9 cellular contexts compared by ENCODE assay signal in the genomic region with DNA sequence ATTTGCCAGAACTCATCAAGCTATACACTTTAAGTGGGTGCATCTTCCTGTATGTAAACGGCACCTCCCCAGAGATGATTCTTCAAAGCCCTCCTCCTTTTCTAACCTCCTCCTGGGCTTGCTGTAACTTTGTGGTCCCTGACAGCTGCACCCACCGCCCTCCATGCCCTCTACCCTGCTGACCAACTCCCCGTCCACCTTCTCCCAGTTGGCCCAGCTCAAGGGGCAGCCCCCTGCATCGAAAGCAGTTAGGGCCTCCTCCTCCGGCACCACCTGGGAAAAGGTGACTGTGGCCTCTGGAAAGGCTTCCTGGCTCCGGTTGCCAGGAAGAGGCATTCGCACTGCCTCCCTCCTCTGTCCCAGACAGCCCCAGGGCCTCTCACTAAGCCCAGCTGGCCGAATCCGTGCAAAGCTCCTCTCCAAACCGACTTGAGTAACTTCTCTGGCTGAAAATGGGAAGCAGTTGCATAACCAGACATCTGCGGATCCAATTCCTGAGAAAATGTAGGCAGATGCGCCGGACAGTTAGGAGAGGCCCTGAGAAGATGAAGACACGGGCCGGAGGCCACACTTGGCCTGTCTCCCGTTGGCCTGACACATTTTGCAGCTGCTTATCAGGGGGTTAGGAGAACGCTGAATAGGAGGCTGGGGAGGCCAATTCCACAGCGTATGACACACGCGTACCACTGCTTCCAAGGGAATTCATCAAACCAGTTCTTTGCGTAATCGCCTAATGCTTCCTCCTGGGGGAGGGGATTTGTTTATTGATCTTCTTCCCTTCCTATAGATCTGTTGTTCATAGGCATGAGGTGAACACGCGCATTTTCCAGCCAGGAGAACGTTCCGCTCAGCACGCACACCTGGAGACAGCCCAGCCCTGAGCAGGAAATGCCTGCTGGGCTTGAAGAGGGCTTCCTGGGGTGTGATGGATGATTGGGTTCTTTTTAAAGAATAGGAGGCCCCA. TPM values are rescaled to one million over a fixed set of nuclear protein-coding genes. Genes with fewer than 3 reads are reported as not detected.
DNase-seq lines count a peak whose midpoint lies in the region; ATAC-seq and TF ChIP-seq lines count a peak whose summit lies in the region.
"Had no signal": no experiment of that assay in that cellular context is flagged by ENCODE, and none has a peak within 500 bp of the region (broad histone marks: within the 10 kb centered on the region; RNA-seq: fewer than 3 reads in every experiment).

No MANE protein-coding gene starts in this region.

- H3K4me1 ChIP-seq in adipocyte (ENCODE audit: control insufficient read depth, insufficient read depth, low read length): peaks cover 49% of the 10 kb centered on the region
- H3K4me1 ChIP-seq in spleen: peaks cover 0 to 2% (median 0%) of the 10 kb centered on the region in 6 donors

- H3K9ac ChIP-seq in adipocyte (ENCODE audit: low read length): peak overlapping the region; percentile 78

- 65 to 77% (median 72%) methylated on average over 27 of the region's 27 CpGs for WGBS in spleen, 5 donors

- intact Hi-C loops in spleen (cut with DNase I; ENCODE audit: low total_unique reads): no loop called here

- no peaks in the 10 kb centered on the region for H3K4me1 Mint-ChIP-seq in natural killer cell treated with Interleukin-12 subunit alpha and Interleukin-12 subunit beta and Interleukin-15 and Interleukin-18, amount 100 ng/mL, for 72 hours (ENCODE audit: low read depth in 2 of 2)

- H3K9me3 ChIP-seq in adipocyte (ENCODE audit: control insufficient read depth, low read length) (no peaks in the 10 kb centered on the region), spleen (peaks cover 0 to 5% (median 0%) of the 10 kb centered on the region in 8 donors)

- DNase-seq in H4 (ENCODE audit: low spot score): peak; percentile 46
- DNase-seq in adipocyte (ENCODE audit: low read depth): peak; percentile 98
- DNase-seq in hepatic stellate cell (ENCODE audit: low spot score): peak; percentile 90
- DNase-seq in spleen: no peak
- no peak for DNase-seq in activated CD4-positive, alpha-beta T cell treated with anti-CD3 and anti-CD28 coated beads for 1 hour
- DNase-seq in natural killer cell treated with Interleukin-12 subunit alpha and Interleukin-12 subunit beta and Interleukin-15 and Interleukin-18, amount 100 ng/mL, for 72 hours (ENCODE audit: low spot score): no peak
- no peak for DNase-seq in SKM-1 treated with dmso at 0.1 percent for 144 hours (lab: John Stamatoyannopoulos, UW; ENCODE audit: unreplicated experiment)
- DNase-seq: effector memory CD8-positive, alpha-beta T cell had no signal

- TF ChIP-seq POLR2A in spleen (IDR thresholded peaks at IDR 0.05): no peak

- no peak for TF ChIP-seq CTCF in spleen (IDR thresholded peaks at IDR 0.05 in 8 of 11, conservative IDR thresholded peaks at IDR 0.05 in 3 of 11)

- H3K27ac Mint-ChIP-seq in natural killer cell treated with Interleukin-12 subunit alpha and Interleukin-12 subunit beta and Interleukin-15 and Interleukin-18, amount 100 ng/mL, for 72 hours: no peak overlapping the region
- H3K27ac Mint-ChIP-seq: effector memory CD8-positive, alpha-beta T cell had no signal

- H3K4me3 ChIP-seq in adipocyte (ENCODE audit: low read length) (peak overlapping the region; percentile 32), spleen (no peak overlapping the region)

- H3K36me3 ChIP-seq in adipocyte (ENCODE audit: control insufficient read depth, insufficient read depth, low read length, severe bottlenecking) (no peaks in the 10 kb centered on the region), spleen (no peaks in the 10 kb centered on the region)

- no peaks in the 10 kb centered on the region for H3K27me3 Mint-ChIP-seq in natural killer cell treated with Interleukin-12 subunit alpha and Interleukin-12 subunit beta and Interleukin-15 and Interleukin-18, amount 100 ng/mL, for 72 hours
- H3K27me3 Mint-ChIP-seq: effector memory CD8-positive, alpha-beta T cell had no signal

- no peaks in the 10 kb centered on the region for H3K27me3 ChIP-seq in adipocyte (replicated peaks; ENCODE audit: control insufficient read depth, insufficient read depth, low read length)
- peaks cover 0 to 6% (median 0%) of the 10 kb centered on the region in 7 donors for H3K27me3 ChIP-seq in spleen (replicated peaks in 1 of 7)

- no peak for ATAC-seq in natural killer cell treated with Interleukin-12 subunit alpha and Interleukin-12 subunit beta and Interleukin-15 and Interleukin-18, amount 100 ng/mL, for 72 hours
- ATAC-seq in HG03378 (IDR thresholded peaks at IDR 0.05; ENCODE audit: unreplicated experiment): no peak
- ATAC-seq: effector memory CD8-positive, alpha-beta T cell had no signal

- H3K36me3 Mint-ChIP-seq in natural killer cell treated with Interleukin-12 subunit alpha and Interleukin-12 subunit beta and Interleukin-15 and Interleukin-18, amount 100 ng/mL, for 72 hours: no peaks in the 10 kb centered on the region

- H3K4me3 Mint-ChIP-seq in natural killer cell treated with Interleukin-12 subunit alpha and Interleukin-12 subunit beta and Interleukin-15 and Interleukin-18, amount 100 ng/mL, for 72 hours: no peak overlapping the region
- H3K4me3 Mint-ChIP-seq: effector memory CD8-positive, alpha-beta T cell had no signal

- no peaks in the 10 kb centered on the region for H3K9me3 Mint-ChIP-seq in natural killer cell treated with Interleukin-12 subunit alpha and Interleukin-12 subunit beta and Interleukin-15 and Interleukin-18, amount 100 ng/mL, for 72 hours
- H3K9me3 Mint-ChIP-seq: effector memory CD8-positive, alpha-beta T cell had no signal

- H3K27ac ChIP-seq in spleen: peak overlapping the region in 7 of 8 donors; percentile 61 to 79 (median 72)

RNA-seq across cellular contexts. Expression of gene COL6A2, which starts 48.7 kb away (rescaled TPM):
- total RNA-seq in H4 (2014; rRNA removed; shearing (Covaris generic)): 38.5 and 53.6 TPM in 2 replicates
- 100 to 1,000 TPM; 105 to 259 (median 198) TPM for total RNA-seq in spleen
- polyA plus RNA-seq in spleen: 100 to 1,000 TPM; 101 to 244 (median 110) TPM
- 1 to 10 TPM in 1 of 2 donors, under 1 TPM in 1; 0.88 to 4.2 TPM for total RNA-seq in natural killer cell treated with Interleukin-12 subunit alpha and Interleukin-12 subunit beta and Interleukin-15 and Interleukin-18, amount 100 ng/mL, for 72 hours

Comparison
In these comparisons a context has a peak if more than half of its experiments do, and no peak if none do; other contexts are left out.
1. DNase-seq: peak in H4 (single experiment), adipocyte (single experiment) and hepatic stellate cell (single experiment); none in spleen (single experiment), activated CD4-positive, alpha-beta T cell treated with anti-CD3 and anti-CD28 coated beads for 1 hour (single experiment), natural killer cell treated with Interleukin-12 subunit alpha and Interleukin-12 subunit beta and Interleukin-15 and Interleukin-18, amount 100 ng/mL, for 72 hours (single experiment) and SKM-1 treated with dmso at 0.1 percent for 144 hours (single experiment).